ENCODE assay signal across 18 cellular contexts in genomic region chr17:68396795-68397536, GRCh38.
DNase-seq lines count a peak whose midpoint lies in the region; ATAC-seq and TF ChIP-seq lines count a peak whose summit lies in the region.
"Had no signal": no experiment of that assay in that cellular context is flagged by ENCODE, and none has a peak within 500 bp of the region (broad histone marks: within the 10 kb centered on the region; RNA-seq: fewer than 3 reads in every experiment).

No MANE protein-coding gene starts in this region.

- H3K4me3 Mint-ChIP-seq in CD4-positive, alpha-beta T cell, result no peak overlapping the region
- no peak overlapping the region for H3K4me3 Mint-ChIP-seq in activated naive CD8-positive, alpha-beta T cell treated with anti-CD3 and anti-CD28 coated beads for 36 hours

- H3K9me2 ChIP-seq in HCT116 (ENCODE audit: insufficient read depth) (no peaks in the 10 kb centered on the region), SK-N-SH (no peaks in the 10 kb centered on the region)

- H3K27ac Mint-ChIP-seq in CD4-positive, alpha-beta T cell, result peak overlapping the region; percentile 5
- H3K27ac Mint-ChIP-seq in activated naive CD8-positive, alpha-beta T cell treated with anti-CD3 and anti-CD28 coated beads for 36 hours, result peak overlapping the region; percentile 65

- RAD21 ChIA-PET in HCT116 (lab: Charles Lee; ENCODE audit: low non-redundant PET in 1 of 2, low total read pairs in 2 of 2, uncharacterized antibody in 2 of 2, unreplicated experiment in 2 of 2), result no interaction called here

- H3K4me2 ChIP-seq in HCT116 (ENCODE audit: low read length) (no peak overlapping the region), SK-N-SH (no peak overlapping the region)
- H3K4me2 ChIP-seq: hepatocyte had no signal

- POLR2A ChIA-PET in CD4-positive, alpha-beta T cell (lab: Charles Lee), result interaction anchor here (0.8 to 1.4 kb wide), 2 partner anchors 103 to 106 kb away, joined by 3 read pairs; partner anchors contain the start of genes ARSG and SLC16A6
- POLR2A ChIA-PET in HCT116 (lab: Charles Lee) (no interaction called here), SK-N-SH (lab: Yijun Ruan, JAX) (no interaction called here)

- no peaks in the 10 kb centered on the region for H3K9me3 Mint-ChIP-seq in CD4-positive, alpha-beta T cell
- H3K9me3 Mint-ChIP-seq in activated naive CD8-positive, alpha-beta T cell treated with anti-CD3 and anti-CD28 coated beads for 36 hours, result peaks cover 3% of the 10 kb centered on the region

- intact Hi-C loops in CD4-positive, alpha-beta T cell (cut with DNase I, micrococcal nuclease), result loop anchor here in 1 of 2 experiments (5.0 kb wide), 1 partner anchor 40 kb away; no protein-coding TSS in a partner anchor
- intact Hi-C loops in HCT116 (cut with micrococcal nuclease), result no loop called here

- no peaks in the 10 kb centered on the region for H4K20me1 ChIP-seq in HCT116 (ENCODE audit: insufficient read depth)
- no peaks in the 10 kb centered on the region for H4K20me1 ChIP-seq in SK-N-SH (ENCODE audit: insufficient read depth)

- no peak for TF ChIP-seq EP300 in SK-N-SH (IDR thresholded peaks at IDR 0.05; ENCODE audit: borderline replicate concordance in 1 of 2, low read depth in 1 of 2, low read length in 1 of 2)

- H3K27me3 ChIP-seq in CD4-positive, alpha-beta T cell (ENCODE audit: control insufficient read depth, insufficient read depth, low read length), result no peaks in the 10 kb centered on the region
- H3K27me3 ChIP-seq in HCT116 (ENCODE audit: insufficient read depth, low read length) (no peaks in the 10 kb centered on the region), lung (ENCODE audit: control insufficient read depth, insufficient read depth) (no peaks in the 10 kb centered on the region), SK-N-SH (ENCODE audit: insufficient read depth) (no peaks in the 10 kb centered on the region)
- H3K27me3 ChIP-seq: hepatocyte, tibial nerve had no signal

- no peak for TF ChIP-seq POLR2A in HCT116 (IDR thresholded peaks at IDR 0.05; ENCODE audit: borderline replicate concordance, extremely low read depth, insufficient read depth, insufficient read length)

- TF ChIP-seq CTCF in CD4-positive, alpha-beta T cell (IDR thresholded peaks at IDR 0.05), result no peak
- TF ChIP-seq CTCF in HCT116 (IDR thresholded peaks at IDR 0.05 in 2 of 3, conservative IDR thresholded peaks at IDR 0.05 in 1 of 3; ENCODE audit: borderline replicate concordance in 1 of 3, insufficient read depth in 1 of 3, low read depth in 2 of 3, low read length in 2 of 3) (no peak), lung (IDR thresholded peaks at IDR 0.05; ENCODE audit: control extremely low read depth, extremely low read depth) (no peak), SK-N-SH (IDR thresholded peaks at IDR 0.05) (no peak)

- H3K4me1 ChIP-seq in HCT116 (ENCODE audit: control insufficient read depth in 1 of 2, insufficient read depth in 2 of 2, low read length in 2 of 2) (peaks cover 27 to 35% of the 10 kb centered on the region in 2 experiments), lung (ENCODE audit: control insufficient read depth in 2 of 2, insufficient read depth in 2 of 2, low read length in 2 of 2) (peaks cover 0 to 4% of the 10 kb centered on the region in 2 donors), SK-N-SH (ENCODE audit: control insufficient read depth in 1 of 2, insufficient read depth in 2 of 2, low read depth in 1 of 2, low read length in 1 of 2) (peaks cover 3 to 5% of the 10 kb centered on the region in 2 experiments; a peak in 2 of 4 replicates)

- H3K4me1 Mint-ChIP-seq in CD4-positive, alpha-beta T cell (ENCODE audit: low read depth), result peaks cover 36% of the 10 kb centered on the region
- peaks cover 29% of the 10 kb centered on the region for H3K4me1 Mint-ChIP-seq in activated naive CD8-positive, alpha-beta T cell treated with anti-CD3 and anti-CD28 coated beads for 36 hours

- peaks cover 15% of the 10 kb centered on the region for H3K36me3 Mint-ChIP-seq in CD4-positive, alpha-beta T cell (ENCODE audit: low read depth)
- peaks cover 13% of the 10 kb centered on the region for H3K36me3 Mint-ChIP-seq in activated naive CD8-positive, alpha-beta T cell treated with anti-CD3 and anti-CD28 coated beads for 36 hours

- DNase-seq in CD4-positive, alpha-beta T cell, result no peak
- DNase-seq in HCT116 (ENCODE audit: low read depth, low spot score) (no peak), lung (ENCODE audit: low spot score) (peak; percentile 28), SK-N-SH (no peak), NCI-H2196 (lab: John Stamatoyannopoulos, UW; ENCODE audit: unreplicated experiment) (no peak), DMS114 treated with DMSO at 0.1 percent for 48 hours (lab: John Stamatoyannopoulos, UW; ENCODE audit: unreplicated experiment) (no peak)
- DNase-seq in activated naive CD8-positive, alpha-beta T cell treated with anti-CD3 and anti-CD28 coated beads for 36 hours, result no peak
- DNase-seq: central memory CD4-positive, alpha-beta T cell; effector CD4-positive, alpha-beta T cell; GM23248; Kasumi-1; NCI-H1105 treated with DMSO at 0.1 percent for 48 hours; stimulated activated CD4-positive, alpha-beta T cell treated with anti-CD3 and anti-CD28 coated beads, Interleukin-4, amount 100 ng/mL, for 24 hours had no signal

- peak; percentile 44 for ATAC-seq in CD4-positive, alpha-beta T cell (ENCODE audit: poor library complexity)
- ATAC-seq in HCT116 (no peak), lung (ENCODE audit: insufficient read depth, low FRiP score) (no peak), HG02938 (IDR thresholded peaks at IDR 0.05; ENCODE audit: unreplicated experiment) (no peak)
- ATAC-seq: Panc1, SK-N-SH treated with all-trans-retinoic acid at 6 μM for 48 hours had no signal

- H3F3A ChIP-seq in SK-N-SH (replicated peaks; ENCODE audit: insufficient read depth), result no peaks in the 10 kb centered on the region

- BruUV-seq in HCT116 (replicated peaks; lab: Mats Ljungman, UMichigan), result no TSS peak

- CTCF ChIA-PET in CD4-positive, alpha-beta T cell (lab: Charles Lee), result no interaction called here
- CTCF ChIA-PET in HCT116 (lab: Charles Lee), result interaction anchor here (0.6 to 2.5 kb wide), 2 partner anchors 15 to 149 kb away, joined by 3 to 9 read pairs; partner anchors contain the start of gene AMZ2
- CTCF ChIA-PET in SK-N-SH (lab: Yijun Ruan, JAX), result interaction anchor here (0.7 to 1.1 kb wide), 3 partner anchors 27 to 286 kb away, joined by 3 to 4 read pairs (median 3); no protein-coding TSS in a partner anchor

- 61 to 65% methylated on average over 12 of the region's 12 CpGs for WGBS in lung, 2 donors
- WGBS in SK-N-SH (ENCODE audit: low lambda C conversion rate), result 60% methylated on average over 12 of the region's 12 CpGs

- TF ChIP-seq RAD21 in HCT116 (IDR thresholded peaks at IDR 0.05; ENCODE audit: low read depth) (no peak), SK-N-SH (IDR thresholded peaks at IDR 0.05; ENCODE audit: low read length) (no peak)

- H3K9ac ChIP-seq in HCT116 (ENCODE audit: low read length), result no peak overlapping the region
- no peak overlapping the region for H3K9ac ChIP-seq in SK-N-SH
- H3K9ac ChIP-seq: GM23248 had no signal

- peaks cover 8% of the 10 kb centered on the region for H3K9me3 ChIP-seq in CD4-positive, alpha-beta T cell (ENCODE audit: control insufficient read depth, low read length)
- H3K9me3 ChIP-seq in HCT116 (ENCODE audit: control insufficient read depth in 1 of 2, insufficient read depth in 1 of 2, low read depth in 1 of 2, low read length in 2 of 2) (no peaks in the 10 kb centered on the region; a peak in 1 of 4 replicates), lung (ENCODE audit: control insufficient read depth in 2 of 2, insufficient read depth in 1 of 2, low read length in 1 of 2) (peaks cover 0 to 4% of the 10 kb centered on the region in 2 donors), SK-N-SH (no peaks in the 10 kb centered on the region)

- H2AFZ ChIP-seq in HCT116 (ENCODE audit: low read depth, low read length, poor library complexity, severe bottlenecking) (no peak overlapping the region), SK-N-SH (ENCODE audit: low read depth) (no peak overlapping the region)
- H2AFZ ChIP-seq: GM23248, hepatocyte had no signal

- H3K36me3 ChIP-seq in HCT116 (ENCODE audit: control insufficient read depth in 1 of 2, insufficient read depth in 2 of 2, low read length in 2 of 2) (no peaks in the 10 kb centered on the region), lung (ENCODE audit: control insufficient read depth in 2 of 2, insufficient read depth in 2 of 2, low read length in 2 of 2) (no peaks in the 10 kb centered on the region), SK-N-SH (replicated peaks in 1 of 2; ENCODE audit: control insufficient read depth in 1 of 2, insufficient read depth in 2 of 2, low read length in 1 of 2) (no peaks in the 10 kb centered on the region)

- H3K4me3 ChIP-seq in HCT116 (replicated peaks in 1 of 2; ENCODE audit: low read depth in 1 of 2, low read length in 2 of 2), result no peak overlapping the region
- no peak overlapping the region for H3K4me3 ChIP-seq in lung
- no peak overlapping the region for H3K4me3 ChIP-seq in SK-N-SH (ENCODE audit: low read depth in 2 of 2, low read length in 1 of 2)
- H3K4me3 ChIP-seq: GM23248, hepatocyte, tibial nerve had no signal

- no peaks in the 10 kb centered on the region for H3K27me3 Mint-ChIP-seq in CD4-positive, alpha-beta T cell
- no peaks in the 10 kb centered on the region for H3K27me3 Mint-ChIP-seq in activated naive CD8-positive, alpha-beta T cell treated with anti-CD3 and anti-CD28 coated beads for 36 hours

- H3K79me2 ChIP-seq in HCT116 (ENCODE audit: insufficient read depth, low read length) (no peaks in the 10 kb centered on the region), SK-N-SH (ENCODE audit: insufficient read depth) (no peaks in the 10 kb centered on the region)
- H3K79me2 ChIP-seq: hepatocyte had no signal

- no peak overlapping the region for H3K27ac ChIP-seq in CD4-positive, alpha-beta T cell (ENCODE audit: low read depth, low read length)
- H3K27ac ChIP-seq in HCT116 (ENCODE audit: low read depth, low read length) (peak overlapping the region; percentile 2; the same call in 1 of the 2 replicates), lung (ENCODE audit: low read depth in 1 of 2, low read length in 1 of 2) (no peak overlapping the region), SK-N-SH (ENCODE audit: low read depth in 2 of 2, low read length in 1 of 2) (no peak overlapping the region)
- H3K27ac ChIP-seq: GM23248, hepatocyte, tibial nerve had no signal

TF ChIP-seq in SK-N-SH, 30 proteins besides CTCF, POLR2A, EP300 and RAD21 (continues in another document):
- TF ChIP-seq PBX3 (IDR thresholded peaks at IDR 0.05), result no peak
- TF ChIP-seq SIN3A (IDR thresholded peaks at IDR 0.05; ENCODE audit: borderline replicate concordance, low read depth, low read length), result no peak
- no peak for TF ChIP-seq MXI1 (IDR thresholded peaks at IDR 0.05; ENCODE audit: low read depth, low read length)
